ENCODE assay signal across 15 cellular contexts in genomic region chr14:89551432-89551831, GRCh38.
A peak's percentile ranks its signal among the peaks of the same experiment; 100 is the strongest.
DNase-seq lines count a peak whose midpoint lies in the region; ATAC-seq and TF ChIP-seq lines count a peak whose summit lies in the region.
"Had no signal": no experiment of that assay in that cellular context is flagged by ENCODE, and none has a peak within 500 bp of the region (broad histone marks: within the 10 kb centered on the region; RNA-seq: fewer than 3 reads in every experiment).

No MANE protein-coding gene starts in this region.

- H3K4me1 Mint-ChIP-seq in CD8-positive, alpha-beta T cell (ENCODE audit: low read depth): peaks cover 58% of the 10 kb centered on the region
- H3K4me1 Mint-ChIP-seq in activated T-helper 2 cell treated with anti-CD3 and anti-CD28 coated beads, Interferon-gamma antibody, Interleukin-2, Interleukin-4, amounts not matched to agents 10 μg/mL and 5 μg/mL and 100 μg/mL, durations not matched to agents 14 hours and 24 hours and 36 hours (ENCODE audit: low read depth): peaks cover 23% of the 10 kb centered on the region

- H2AFZ ChIP-seq in trophoblast cell (ENCODE audit: insufficient read depth, low read length, poor library complexity): no peak overlapping the region

- no peak overlapping the region for H4K91ac ChIP-seq in trophoblast cell (ENCODE audit: low read depth, low read length)

- WGBS in right cardiac atrium: 49% methylated on average over 6 of the region's 6 CpGs
- WGBS in trophoblast cell (ENCODE audit: extremely low coverage, insufficient coverage, insufficient read length): no CpG with 5 or more reads among the region's 6 CpGs

- H3K27me3 Mint-ChIP-seq in CD8-positive, alpha-beta T cell (ENCODE audit: low read depth): no peaks in the 10 kb centered on the region
- no peaks in the 10 kb centered on the region for H3K27me3 Mint-ChIP-seq in activated T-helper 2 cell treated with anti-CD3 and anti-CD28 coated beads, Interferon-gamma antibody, Interleukin-2, Interleukin-4, amounts not matched to agents 10 μg/mL and 5 μg/mL and 100 μg/mL, durations not matched to agents 14 hours and 24 hours and 36 hours (ENCODE audit: low read depth)

- POLR2A ChIA-PET in CD8-positive, alpha-beta T cell (lab: Charles Lee): no interaction called here

- H3K79me1 ChIP-seq in trophoblast cell (ENCODE audit: low read length): no peaks in the 10 kb centered on the region

- H2BK5ac ChIP-seq in trophoblast cell (ENCODE audit: low read depth, low read length, poor library complexity): no peak overlapping the region

- H3K14ac ChIP-seq in trophoblast cell (ENCODE audit: low read length): no peak overlapping the region

- no peak overlapping the region for H3K23ac ChIP-seq in trophoblast cell (ENCODE audit: low read length)

- peaks cover 50% of the 10 kb centered on the region for H3K36me3 Mint-ChIP-seq in CD8-positive, alpha-beta T cell
- peaks cover 35% of the 10 kb centered on the region for H3K36me3 Mint-ChIP-seq in activated T-helper 2 cell treated with anti-CD3 and anti-CD28 coated beads, Interferon-gamma antibody, Interleukin-2, Interleukin-4, amounts not matched to agents 10 μg/mL and 5 μg/mL and 100 μg/mL, durations not matched to agents 14 hours and 24 hours and 36 hours (ENCODE audit: low read depth)

- no peak overlapping the region for H3K9ac ChIP-seq in trophoblast cell (ENCODE audit: low read length)

- H3K18ac ChIP-seq in trophoblast cell (ENCODE audit: low read length): peak overlapping the region; percentile 0

- no peak overlapping the region for H2BK12ac ChIP-seq in trophoblast cell (ENCODE audit: low read length)

- H3K9me3 Mint-ChIP-seq in CD8-positive, alpha-beta T cell: no peaks in the 10 kb centered on the region
- H3K9me3 Mint-ChIP-seq in activated T-helper 2 cell treated with anti-CD3 and anti-CD28 coated beads, Interferon-gamma antibody, Interleukin-2, Interleukin-4, amounts not matched to agents 10 μg/mL and 5 μg/mL and 100 μg/mL, durations not matched to agents 14 hours and 24 hours and 36 hours: no peaks in the 10 kb centered on the region

- H3K27ac Mint-ChIP-seq in CD8-positive, alpha-beta T cell: peak overlapping the region; percentile 63
- peak overlapping the region; percentile 66 for H3K27ac Mint-ChIP-seq in activated T-helper 2 cell treated with anti-CD3 and anti-CD28 coated beads, Interferon-gamma antibody, Interleukin-2, Interleukin-4, amounts not matched to agents 10 μg/mL and 5 μg/mL and 100 μg/mL, durations not matched to agents 14 hours and 24 hours and 36 hours

- no peak for DNase-seq in CD8-positive, alpha-beta T cell
- no peak for DNase-seq in activated T-helper 2 cell treated with anti-CD3 and anti-CD28 coated beads, Interferon-gamma antibody, Interleukin-2, Interleukin-4, amounts not matched to agents 10 μg/mL and 5 μg/mL and 100 μg/mL, durations not matched to agents 14 hours and 24 hours and 36 hours (ENCODE audit: low spot score)
- DNase-seq in right cardiac atrium: no peak
- no peak for DNase-seq in trophoblast cell
- DNase-seq in HuH-7 (ENCODE audit: low spot score): no peak
- DNase-seq: activated CD4-positive, alpha-beta T cell treated with anti-CD3 and anti-CD28 coated beads for 4 hours; aorta; hypothalamus; mammary epithelial cell; NCI-H1105 treated with DMSO at 0.1 percent for 48 hours; stimulated activated CD4-positive, alpha-beta T cell treated with anti-CD3 and anti-CD28 coated beads, Interleukin-12 subunit alpha, Interleukin-12 subunit beta, amount 100 ng/mL, for 4 hours had no signal

- ATAC-seq in CD8-positive, alpha-beta T cell: no peak
- peak; percentile 24 to 62 for ATAC-seq in right cardiac atrium
- ATAC-seq in HG03520 (IDR thresholded peaks at IDR 0.05; ENCODE audit: unreplicated experiment): no peak
- no peak for ATAC-seq in HG03196 (IDR thresholded peaks at IDR 0.05; ENCODE audit: unreplicated experiment)

- H3K9me3 ChIP-seq in CD8-positive, alpha-beta T cell (ENCODE audit: low read length): no peaks in the 10 kb centered on the region
- H3K9me3 ChIP-seq in right cardiac atrium (ENCODE audit: control insufficient read depth, low read length) (no peaks in the 10 kb centered on the region), trophoblast cell (ENCODE audit: insufficient read depth, low read depth, low read length) (no peaks in the 10 kb centered on the region)
- H3K9me3 ChIP-seq: HAP-1 had no signal

- no peaks in the 10 kb centered on the region for H3K27me3 ChIP-seq in CD8-positive, alpha-beta T cell (ENCODE audit: insufficient read depth, low read length)
- H3K27me3 ChIP-seq in right cardiac atrium (ENCODE audit: control insufficient read depth, insufficient read depth): no peaks in the 10 kb centered on the region
- no peaks in the 10 kb centered on the region for H3K27me3 ChIP-seq in trophoblast cell (ENCODE audit: insufficient read depth, low read length)

- no peak overlapping the region for H4K8ac ChIP-seq in trophoblast cell (ENCODE audit: low read depth, low read length)

- peak overlapping the region; percentile 4 for H2AK5ac ChIP-seq in trophoblast cell (ENCODE audit: low read length)

- CTCF ChIA-PET in CD8-positive, alpha-beta T cell (lab: Charles Lee): interaction anchor here (1.4 kb wide), 1 partner anchor 215 kb away, joined by 3 read pairs; no protein-coding TSS in a partner anchor

- no peak overlapping the region for H3K4me3 ChIP-seq in CD8-positive, alpha-beta T cell (ENCODE audit: low read depth, low read length)
- H3K4me3 ChIP-seq in right cardiac atrium (ENCODE audit: low read length) (no peak overlapping the region), trophoblast cell (ENCODE audit: low read depth, low read length) (no peak overlapping the region)
- H3K4me3 ChIP-seq: HAP-1 had no signal

- no peak for TF ChIP-seq CTCF in CD8-positive, alpha-beta T cell (IDR thresholded peaks at IDR 0.05)

- no peak overlapping the region for H4K12ac ChIP-seq in trophoblast cell (ENCODE audit: low read depth, low read length)

- H3K36me3 ChIP-seq in CD8-positive, alpha-beta T cell (ENCODE audit: insufficient read depth, low read length): no peaks in the 10 kb centered on the region
- H3K36me3 ChIP-seq in trophoblast cell (ENCODE audit: control insufficient read depth in 1 of 2, insufficient read depth in 2 of 2, low read length in 2 of 2): no peaks in the 10 kb centered on the region
- H3K36me3 ChIP-seq: HAP-1 had no signal

- no peak overlapping the region for H3K4ac ChIP-seq in trophoblast cell (ENCODE audit: low read depth, low read length)

- no peak overlapping the region for H3K4me3 Mint-ChIP-seq in CD8-positive, alpha-beta T cell
- no peak overlapping the region for H3K4me3 Mint-ChIP-seq in activated T-helper 2 cell treated with anti-CD3 and anti-CD28 coated beads, Interferon-gamma antibody, Interleukin-2, Interleukin-4, amounts not matched to agents 10 μg/mL and 5 μg/mL and 100 μg/mL, durations not matched to agents 14 hours and 24 hours and 36 hours (ENCODE audit: low read depth)

- no peaks in the 10 kb centered on the region for H3K79me2 ChIP-seq in trophoblast cell (ENCODE audit: control insufficient read depth, insufficient read depth, low read length, poor library complexity)

- intact Hi-C loops in CD8-positive, alpha-beta T cell (cut with DNase I, micrococcal nuclease): no loop called here
- intact Hi-C loops in activated T-helper 2 cell treated with anti-CD3 and anti-CD28 coated beads, Interferon-gamma antibody, Interleukin-2, Interleukin-4, amounts not matched to agents 10 μg/mL and 5 μg/mL and 100 μg/mL, durations not matched to agents 14 hours and 24 hours and 36 hours (cut with micrococcal nuclease): no loop called here
- intact Hi-C loops in right cardiac atrium (cut with DNase I): no loop called here

- no peak overlapping the region for H3K4me2 ChIP-seq in trophoblast cell (ENCODE audit: low read length)

- H3K4me1 ChIP-seq in CD8-positive, alpha-beta T cell (ENCODE audit: insufficient read depth, low read length): peaks cover 25% of the 10 kb centered on the region
- peaks cover 6% of the 10 kb centered on the region for H3K4me1 ChIP-seq in right cardiac atrium (ENCODE audit: control insufficient read depth, insufficient read depth, low read length)
- peaks cover 8 to 19% of the 10 kb centered on the region in 2 experiments for H3K4me1 ChIP-seq in trophoblast cell (ENCODE audit: control insufficient read depth in 1 of 2, insufficient read depth in 2 of 2, low read length in 2 of 2)

- H3K27ac ChIP-seq in CD8-positive, alpha-beta T cell (ENCODE audit: low read depth, low read length): no peak overlapping the region
- H3K27ac ChIP-seq in right cardiac atrium (ENCODE audit: low read length) (peak overlapping the region; percentile 38), trophoblast cell (ENCODE audit: low read depth, low read length) (no peak overlapping the region)
- H3K27ac ChIP-seq: RWPE1 had no signal

- H2BK120ac ChIP-seq in trophoblast cell (ENCODE audit: insufficient read depth, low read length, poor library complexity): no peak overlapping the region

Comparison
In these comparisons a context has a peak if more than half of its experiments do, and no peak if none do; other contexts are left out.
1. ATAC-seq: peak in right cardiac atrium (2 of 2); none in CD8-positive, alpha-beta T cell (single experiment), HG03520 (single experiment) and HG03196 (single experiment).